In genomic region chr10:5694573-5694972, GRCh38 we compare ENCODE assay signal across 23 cellular contexts. TPM values are rescaled to one million over a fixed set of nuclear protein-coding genes. Genes with fewer than 3 reads are reported as not detected.
DNase-seq lines count a peak whose midpoint lies in the region; ATAC-seq and TF ChIP-seq lines count a peak whose summit lies in the region.
"Had no signal": no experiment of that assay in that cellular context is flagged by ENCODE, and none has a peak within 500 bp of the region (broad histone marks: within the 10 kb centered on the region; RNA-seq: fewer than 3 reads in every experiment).

No MANE protein-coding gene starts in this region.

- H3K27ac Mint-ChIP-seq in naive thymus-derived CD4-positive, alpha-beta T cell = peak overlapping the region in 1 of 9 donors; percentile 7

- no peak for TF ChIP-seq RAD21 in SK-N-SH (IDR thresholded peaks at IDR 0.05; ENCODE audit: low read length)

- H2AFZ ChIP-seq in SK-N-SH (ENCODE audit: low read depth) = no peak overlapping the region
- H2AFZ ChIP-seq in SU-DHL-6 (ENCODE audit: low read depth, low read length, severe bottlenecking) = no peak overlapping the region

- 84% methylated on average over 1 of the region's 1 CpG for WGBS in SK-N-SH (ENCODE audit: low lambda C conversion rate)

- peaks cover 43 to 77% (median 66%) of the 10 kb centered on the region in 7 donors for H3K4me1 Mint-ChIP-seq in naive thymus-derived CD4-positive, alpha-beta T cell

- no peak overlapping the region for H3K9ac ChIP-seq in SK-N-SH
- H3K9ac ChIP-seq in SU-DHL-6 (ENCODE audit: low read length) = peak overlapping the region; percentile 95

- peaks cover 54% of the 10 kb centered on the region for H4K20me1 ChIP-seq in SK-N-SH (ENCODE audit: insufficient read depth)
- H4K20me1 ChIP-seq in SU-DHL-6 (ENCODE audit: low read depth, low read length) = peaks cover 43% of the 10 kb centered on the region

- H3K79me2 ChIP-seq in SK-N-SH (ENCODE audit: insufficient read depth) (peaks cover 100% of the 10 kb centered on the region), SU-DHL-6 (ENCODE audit: insufficient read depth, low read length) (peaks cover 100% of the 10 kb centered on the region)

- H3K36me3 ChIP-seq in SK-N-SH (replicated peaks in 1 of 2; ENCODE audit: control insufficient read depth in 1 of 2, insufficient read depth in 2 of 2, low read length in 1 of 2) = peaks cover 0 to 5% of the 10 kb centered on the region in 2 experiments
- peaks cover 15% of the 10 kb centered on the region for H3K36me3 ChIP-seq in SU-DHL-6 (ENCODE audit: low read length)
- H3K36me3 ChIP-seq in naive thymus-derived CD4-positive, alpha-beta T cell (ENCODE audit: control insufficient read depth in 2 of 3, insufficient read depth in 3 of 3, low read length in 3 of 3) = no peaks in the 10 kb centered on the region
- H3K36me3 ChIP-seq: MG63, SJCRH30 had no signal

- H3K9me3 ChIP-seq in SK-N-SH (no peaks in the 10 kb centered on the region; the same call in 1 of the 2 replicates), SU-DHL-6 (ENCODE audit: insufficient read depth, low read length) (no peaks in the 10 kb centered on the region)
- no peaks in the 10 kb centered on the region for H3K9me3 ChIP-seq in naive thymus-derived CD4-positive, alpha-beta T cell (ENCODE audit: control insufficient read depth in 2 of 3, low read length in 3 of 3)
- H3K9me3 ChIP-seq: MG63, SJCRH30 had no signal

- TF ChIP-seq CTCF in SK-N-SH (IDR thresholded peaks at IDR 0.05) = no peak
- TF ChIP-seq CTCF in SU-DHL-6 (IDR thresholded peaks at IDR 0.05; ENCODE audit: insufficient read depth, low read length, poor library complexity, severe bottlenecking) = no peak

- DNase-seq in SK-N-SH (peak; percentile 23), NAMALWA (ENCODE audit: low spot score) (peak; percentile 63), NOMO-1 treated with dmso at 0.1 percent for 144 hours (lab: John Stamatoyannopoulos, UW; ENCODE audit: unreplicated experiment) (no peak)
- DNase-seq in naive thymus-derived CD4-positive, alpha-beta T cell = no peak
- DNase-seq: GOT3, HCEC 1CT, Kasumi-1, MG63, NCI-H1092, NCI-H1436, NCI-H187 treated with DMSO at 0.1 percent for 48 hours, NCI-H2107, NCI-H446 treated with DMSO at 0.1 percent for 48 hours, OCI-M1, SJCRH30, SW 1271, T-helper 2 cell had no signal

- no peaks in the 10 kb centered on the region for H3K27me3 ChIP-seq in SK-N-SH (ENCODE audit: insufficient read depth)
- no peaks in the 10 kb centered on the region for H3K27me3 ChIP-seq in SU-DHL-6 (ENCODE audit: low read length)
- no peaks in the 10 kb centered on the region for H3K27me3 ChIP-seq in naive thymus-derived CD4-positive, alpha-beta T cell (ENCODE audit: control insufficient read depth in 2 of 2, insufficient read depth in 2 of 2, low read length in 2 of 2)
- H3K27me3 ChIP-seq: MG63, SJCRH30 had no signal

- no peak for TF ChIP-seq EP300 in SK-N-SH (IDR thresholded peaks at IDR 0.05; ENCODE audit: borderline replicate concordance in 1 of 2, low read depth in 1 of 2, low read length in 1 of 2)

- H3K27ac ChIP-seq in SK-N-SH (ENCODE audit: low read depth in 2 of 2, low read length in 1 of 2) (no peak overlapping the region), SU-DHL-6 (ENCODE audit: low read depth, low read length) (peak overlapping the region; percentile 98)
- no peak overlapping the region for H3K27ac ChIP-seq in naive thymus-derived CD4-positive, alpha-beta T cell (ENCODE audit: low read depth, low read length)
- H3K27ac ChIP-seq: 22Rv1, SJCRH30 had no signal

- H3K4me1 ChIP-seq in SK-N-SH (ENCODE audit: control insufficient read depth in 1 of 2, insufficient read depth in 2 of 2, low read depth in 1 of 2, low read length in 1 of 2) = peaks cover 0 to 16% of the 10 kb centered on the region in 2 experiments; a peak in 2 of 4 replicates
- H3K4me1 ChIP-seq in naive thymus-derived CD4-positive, alpha-beta T cell (ENCODE audit: control insufficient read depth in 2 of 2, insufficient read depth in 2 of 2, low read length in 2 of 2) = peaks cover 23 to 34% of the 10 kb centered on the region in 2 donors
- H3K4me1 ChIP-seq: SJCRH30 had no signal

- H3K27me3 Mint-ChIP-seq in naive thymus-derived CD4-positive, alpha-beta T cell = no peaks in the 10 kb centered on the region

- H3K4me2 ChIP-seq in SK-N-SH = no peak overlapping the region
- H3K4me2 ChIP-seq in SU-DHL-6 (ENCODE audit: low read depth, low read length, poor library complexity, severe bottlenecking) = peak overlapping the region; percentile 95

- H3K4me3 ChIP-seq in SK-N-SH (ENCODE audit: low read depth in 2 of 2, low read length in 1 of 2) = no peak overlapping the region
- H3K4me3 ChIP-seq in SU-DHL-6 (ENCODE audit: insufficient read depth, low read length, poor library complexity, severe bottlenecking) = peak overlapping the region; percentile 87
- no peak overlapping the region for H3K4me3 ChIP-seq in naive thymus-derived CD4-positive, alpha-beta T cell (ENCODE audit: low read length)
- H3K4me3 ChIP-seq: MG63, SJCRH30 had no signal

- no peaks in the 10 kb centered on the region for H3K9me2 ChIP-seq in SK-N-SH
- no peaks in the 10 kb centered on the region for H3K9me2 ChIP-seq in SU-DHL-6 (replicated peaks; ENCODE audit: insufficient read depth, low read length)

- intact Hi-C loops in naive thymus-derived CD4-positive, alpha-beta T cell (cut with micrococcal nuclease) = loop anchor here in 1 of 2 donors (5.0 kb wide), 1 partner anchor 37 kb away; no protein-coding TSS in a partner anchor

- peak overlapping the region in 2 of 10 donors; percentile 85 for H3K4me3 Mint-ChIP-seq in naive thymus-derived CD4-positive, alpha-beta T cell
- H3K4me3 Mint-ChIP-seq: CD14-positive monocyte had no signal

- H3F3A ChIP-seq in SK-N-SH (replicated peaks; ENCODE audit: insufficient read depth) (no peaks in the 10 kb centered on the region), SU-DHL-6 (ENCODE audit: insufficient read depth) (peaks cover 76% of the 10 kb centered on the region)

- ATAC-seq in SK-N-SH treated with all-trans-retinoic acid at 6 μM for 48 hours (no peak), GM18520 (IDR thresholded peaks at IDR 0.05; ENCODE audit: unreplicated experiment) (no peak), HG02870 (IDR thresholded peaks at IDR 0.05; ENCODE audit: unreplicated experiment) (no peak)
- no peak for ATAC-seq in naive thymus-derived CD4-positive, alpha-beta T cell

- CTCF ChIA-PET in SK-N-SH (lab: Yijun Ruan, JAX) = interaction anchor here (0.9 kb wide), 1 partner anchor 17 kb away, joined by 3 read pairs; no protein-coding TSS in a partner anchor
- CTCF ChIA-PET in naive thymus-derived CD4-positive, alpha-beta T cell (lab: Charles Lee) = no interaction called here

- H3K36me3 Mint-ChIP-seq in naive thymus-derived CD4-positive, alpha-beta T cell = peaks cover 0 to 9% (median 0%) of the 10 kb centered on the region in 5 donors

- POLR2A ChIA-PET in SK-N-SH (lab: Yijun Ruan, JAX) = no interaction called here
- POLR2A ChIA-PET in naive thymus-derived CD4-positive, alpha-beta T cell (lab: Charles Lee) = no interaction called here

- H3K9me3 Mint-ChIP-seq in naive thymus-derived CD4-positive, alpha-beta T cell = no peaks in the 10 kb centered on the region
- H3K9me3 Mint-ChIP-seq: CD14-positive monocyte had no signal

TF ChIP-seq in SK-N-SH, 30 proteins besides CTCF, POLR2A, EP300 and RAD21 (continues in another document):
- TF ChIP-seq, protein P1, sequence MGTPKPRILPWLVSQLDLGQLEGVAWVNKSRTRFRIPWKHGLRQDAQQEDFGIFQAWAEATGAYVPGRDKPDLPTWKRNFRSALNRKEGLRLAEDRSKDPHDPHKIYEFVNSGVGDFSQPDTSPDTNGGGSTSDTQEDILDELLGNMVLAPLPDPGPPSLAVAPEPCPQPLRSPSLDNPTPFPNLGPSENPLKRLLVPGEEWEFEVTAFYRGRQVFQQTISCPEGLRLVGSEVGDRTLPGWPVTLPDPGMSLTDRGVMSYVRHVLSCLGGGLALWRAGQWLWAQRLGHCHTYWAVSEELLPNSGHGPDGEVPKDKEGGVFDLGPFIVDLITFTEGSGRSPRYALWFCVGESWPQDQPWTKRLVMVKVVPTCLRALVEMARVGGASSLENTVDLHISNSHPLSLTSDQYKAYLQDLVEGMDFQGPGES (IDR thresholded peaks at IDR 0.05; ENCODE audit: low read depth, low read length) = no peak
- TF ChIP-seq, protein P2, sequence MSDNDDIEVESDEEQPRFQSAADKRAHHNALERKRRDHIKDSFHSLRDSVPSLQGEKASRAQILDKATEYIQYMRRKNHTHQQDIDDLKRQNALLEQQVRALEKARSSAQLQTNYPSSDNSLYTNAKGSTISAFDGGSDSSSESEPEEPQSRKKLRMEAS (IDR thresholded peaks at IDR 0.05; ENCODE audit: low read depth) = no peak
- TF ChIP-seq POLR2AphosphoS5 (IDR thresholded peaks at IDR 0.05; ENCODE audit: low read depth, low read length) = no peak

TF ChIP-seq in SK-N-SH treated with all-trans-retinoic acid at 6 μM for 48 hours, 23 proteins besides CTCF, POLR2A, EP300 and RAD21 (continues in another document):
- TF ChIP-seq ESRRG (CRISPR knock-in tag; IDR thresholded peaks at IDR 0.05) = no peak

RNA-seq across cellular contexts. Expression of gene TASOR2, which starts 9.9 kb away (rescaled TPM):
- polyA plus RNA-seq in SK-N-SH (2012; rRNA removed) = 21.2 and 29.8 TPM in 2 replicates
- polyA plus RNA-seq in SK-N-SH (2012; cell fraction: cytosol; rRNA removed) = 21.2 and 22.7 TPM in 2 replicates
- 36.6 and 74.1 TPM in 2 replicates for polyA plus RNA-seq in SK-N-SH (2012; cell fraction: nucleus; rRNA removed)
- total RNA-seq in naive thymus-derived CD4-positive, alpha-beta T cell = 10 to 100 TPM; 55.0 to 86.5 (median 62.1) TPM
- 10 to 100 TPM; 14.7 to 18.1 TPM for polyA plus RNA-seq in naive thymus-derived CD4-positive, alpha-beta T cell

RNA-seq across cellular contexts. Expression of gene ASB13, which starts 28.2 kb away (rescaled TPM):
- 9.2 TPM in 2 replicates for polyA plus RNA-seq in SK-N-SH (2012; rRNA removed)
- polyA plus RNA-seq in SK-N-SH (2012; cell fraction: cytosol; rRNA removed) = 5.4 and 8.3 TPM in 2 replicates
- polyA plus RNA-seq in SK-N-SH (2012; cell fraction: nucleus; rRNA removed) = 8.1 and 8.3 TPM in 2 replicates
- total RNA-seq in naive thymus-derived CD4-positive, alpha-beta T cell = 10 to 100 TPM in 4 of 5 experiments, 1 to 10 TPM in 1; 8.0 to 18.3 (median 10.2) TPM
- 10 to 100 TPM; 22.8 to 23.4 TPM for polyA plus RNA-seq in naive thymus-derived CD4-positive, alpha-beta T cell

Comparison
In these comparisons a context has a peak if more than half of its experiments do, and no peak if none do; other contexts are left out.
1. DNase-seq: peak in SK-N-SH (single experiment) and NAMALWA (single experiment); none in NOMO-1 treated with dmso at 0.1 percent for 144 hours (single experiment) and naive thymus-derived CD4-positive, alpha-beta T cell (0 of 9).